Comparison of ENCODE assay signal across 1 cellular context in genomic region chr22:17984114-17984513, GRCh38.
TF ChIP-seq lines count a peak whose summit lies in the region.

No MANE protein-coding gene starts in this region.

TF ChIP-seq in SK-N-SH treated with all-trans-retinoic acid at 6 μM for 48 hours, 23 proteins besides CTCF, POLR2A, EP300 and RAD21 (continued from another document):
- no peak for TF ChIP-seq CSRNP3 (CRISPR knock-in tag; IDR thresholded peaks at IDR 0.05)
- no peak for TF ChIP-seq RARB (CRISPR knock-in tag; IDR thresholded peaks at IDR 0.05)
- TF ChIP-seq BACH2 (CRISPR knock-in tag; IDR thresholded peaks at IDR 0.05; ENCODE audit: borderline replicate concordance): no peak
- TF ChIP-seq CSDC2 (CRISPR knock-in tag; IDR thresholded peaks at IDR 0.05): no peak
- TF ChIP-seq TSHZ2 (CRISPR knock-in tag; IDR thresholded peaks at IDR 0.05): no peak
- no peak for TF ChIP-seq SNAI2 (CRISPR knock-in tag; IDR thresholded peaks at IDR 0.05)
